Comparison of ENCODE assay signal across 9 cellular contexts in the genomic region with DNA sequence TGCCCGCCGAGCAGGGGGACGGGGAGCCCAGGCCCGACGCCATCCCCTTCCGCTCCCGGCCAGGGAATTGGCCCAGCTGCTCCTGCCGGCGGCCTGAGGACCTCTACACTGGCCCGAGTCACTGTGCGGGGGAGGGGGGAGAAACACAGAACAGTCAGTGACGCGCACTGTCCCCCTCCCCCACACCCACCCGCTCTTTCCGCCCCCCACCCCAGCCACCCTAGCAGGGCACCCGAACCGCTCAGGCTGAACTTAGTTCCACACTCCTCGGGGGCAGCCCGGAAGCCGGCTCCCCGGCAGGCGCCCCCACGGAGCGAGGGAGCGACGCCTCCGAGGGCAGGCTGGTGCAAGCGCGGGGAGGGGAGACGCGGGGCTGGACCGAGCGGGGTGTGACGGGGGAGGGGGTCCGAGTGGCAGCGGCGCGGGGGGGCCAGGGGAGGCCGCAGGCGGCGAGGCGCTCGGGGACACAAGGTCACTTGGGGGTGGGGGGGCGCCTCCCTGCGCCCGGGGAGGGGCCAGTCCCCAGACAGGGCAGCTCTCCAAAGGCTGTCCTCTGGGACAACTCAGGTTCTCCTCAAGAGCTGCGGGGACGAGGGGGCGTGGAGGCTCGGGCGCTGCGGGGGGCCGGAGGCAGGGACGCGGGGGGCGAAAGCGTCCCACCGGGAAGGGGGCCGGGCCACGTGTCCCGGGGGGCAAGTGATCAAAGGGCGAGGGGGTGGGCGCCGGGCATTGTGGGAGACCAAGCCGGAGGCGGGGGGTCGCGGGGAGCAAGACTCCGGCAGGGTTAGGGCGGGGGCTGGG. TPM values are rescaled to one million over a fixed set of nuclear protein-coding genes. Genes with fewer than 3 reads are reported as not detected.
DNase-seq lines count a peak whose midpoint lies in the region; ATAC-seq and TF ChIP-seq lines count a peak whose summit lies in the region.
"Had no signal": no experiment of that assay in that cellular context is flagged by ENCODE, and none has a peak within 500 bp of the region (broad histone marks: within the 10 kb centered on the region; RNA-seq: fewer than 3 reads in every experiment).

No MANE protein-coding gene starts in this region.

- 0% methylated on average over 4 of the region's 70 CpGs for WGBS in right lobe of liver (ENCODE audit: insufficient coverage, low coverage, low lambda C conversion rate, missing lambda C conversion rate)

- H3K9me3 Mint-ChIP-seq in CD4-positive, alpha-beta memory T cell, result peaks cover 0 to 3% (median 0%) of the 10 kb centered on the region in 8 donors

- H3K27ac Mint-ChIP-seq in CD4-positive, alpha-beta memory T cell, result peak overlapping the region; percentile 89 to 98 (median 95)

- intact Hi-C loops in CD4-positive, alpha-beta memory T cell (cut with micrococcal nuclease), result loop anchor here (1.0 to 2.0 kb wide), 5 partner anchors 38 to 246 kb away; a partner anchor contains a TSS
- intact Hi-C loops in colonic mucosa (cut with DNase I), result loop anchor here (5.0 kb wide), 1 partner anchor 34 kb away; no protein-coding TSS in a partner anchor
- intact Hi-C loops in right lobe of liver (cut with DNase I), result no loop called here

- H3K4me3 ChIP-seq in CD4-positive, alpha-beta memory T cell (ENCODE audit: low read length in 2 of 2), result peak overlapping the region; percentile 21 to 62
- peak overlapping the region; percentile 88 for H3K4me3 ChIP-seq in colonic mucosa
- peak overlapping the region; percentile 79 to 85 (median 82) for H3K4me3 ChIP-seq in right lobe of liver

- no peaks in the 10 kb centered on the region for H3K27me3 Mint-ChIP-seq in CD4-positive, alpha-beta memory T cell

- TF ChIP-seq POLR2A in right lobe of liver (IDR thresholded peaks at IDR 0.05), result no peak

- peaks cover 9 to 36% of the 10 kb centered on the region in 2 donors for H3K36me3 Mint-ChIP-seq in CD4-positive, alpha-beta memory T cell

- peak overlapping the region; percentile 86 to 87 for H3K9ac ChIP-seq in colonic mucosa (ENCODE audit: low read depth in 2 of 2, low read length in 2 of 2)

- H3K27me3 ChIP-seq in CD4-positive, alpha-beta memory T cell (ENCODE audit: insufficient read depth, low read length), result no peaks in the 10 kb centered on the region
- H3K27me3 ChIP-seq in colonic mucosa, result no peaks in the 10 kb centered on the region
- H3K27me3 ChIP-seq in right lobe of liver, result no peaks in the 10 kb centered on the region

- H3K9me3 ChIP-seq in CD4-positive, alpha-beta memory T cell (ENCODE audit: control insufficient read depth in 1 of 2, low read length in 2 of 2), result no peaks in the 10 kb centered on the region
- H3K9me3 ChIP-seq in colonic mucosa, result no peaks in the 10 kb centered on the region
- H3K9me3 ChIP-seq in right lobe of liver, result no peaks in the 10 kb centered on the region

- peak overlapping the region in 5 of 8 donors; percentile 91 to 95 (median 93) for H3K4me3 Mint-ChIP-seq in CD4-positive, alpha-beta memory T cell

- peak overlapping the region; percentile 84 for H3K27ac ChIP-seq in CD4-positive, alpha-beta memory T cell (ENCODE audit: low read depth, low read length)
- H3K27ac ChIP-seq in colonic mucosa (peak overlapping the region; percentile 98), right lobe of liver (peak overlapping the region; percentile 85 to 93 (median 86))

- CTCF ChIA-PET in CD4-positive, alpha-beta memory T cell (lab: Charles Lee; ENCODE audit: partially characterized antibody), result interaction anchor here (0.8 to 1.6 kb wide), 6 partner anchors 9 to 160 kb away, joined by 3 to 7 read pairs (median 4); a partner anchor contains a TSS

- peaks cover 38 to 55% (median 47%) of the 10 kb centered on the region in 4 donors for H3K4me1 Mint-ChIP-seq in CD4-positive, alpha-beta memory T cell

- POLR2A ChIA-PET in CD4-positive, alpha-beta memory T cell (lab: Charles Lee; ENCODE audit: partially characterized antibody), result interaction anchor here (0.8 to 4.6 kb wide), 17 partner anchors 8 to 245 kb away, joined by 3 to 27 read pairs (median 7); a partner anchor contains a TSS

- peak; percentile 64 to 82 (median 65) for DNase-seq in CD4-positive, alpha-beta memory T cell
- DNase-seq in HuH-7.5 (ENCODE audit: low spot score) (peak; percentile 59), colonic mucosa (peak; percentile 69), right lobe of liver (peak; percentile 78 to 84 (median 84)), GDM1 (lab: John Stamatoyannopoulos, UW) (no peak)
- peak; percentile 71 for DNase-seq in activated CD4-positive, alpha-beta T cell treated with anti-CD3 and anti-CD28 coated beads for 48 hours
- DNase-seq in stimulated activated CD4-positive, alpha-beta T cell treated with anti-CD3 and anti-CD28 coated beads, TNF-alpha, amount 100 ng/mL, for 24 hours (ENCODE audit: low read depth in 3 of 3), result peak in 2 of 3 experiments; percentile 34 to 61

- ATAC-seq in right lobe of liver (peak; percentile 55 to 70 (median 62)), HG03354 (IDR thresholded peaks at IDR 0.05; ENCODE audit: poor library complexity, severe bottlenecking, unreplicated experiment) (no peak)

- peaks cover 13% of the 10 kb centered on the region for H3K36me3 ChIP-seq in CD4-positive, alpha-beta memory T cell (ENCODE audit: insufficient read depth, low read length)
- H3K36me3 ChIP-seq in colonic mucosa (peaks cover 1% of the 10 kb centered on the region), right lobe of liver (peaks cover 1 to 10% (median 6%) of the 10 kb centered on the region in 4 donors)

- TF ChIP-seq CTCF in colonic mucosa (IDR thresholded peaks at IDR 0.05) (no peak), right lobe of liver (IDR thresholded peaks at IDR 0.05) (no peak)

- H3K4me1 ChIP-seq in CD4-positive, alpha-beta memory T cell (ENCODE audit: insufficient read depth, low read length), result peaks cover 58% of the 10 kb centered on the region
- H3K4me1 ChIP-seq in colonic mucosa (peaks cover 20% of the 10 kb centered on the region), right lobe of liver (peaks cover 0 to 35% (median 11%) of the 10 kb centered on the region in 4 donors)

RNA-seq across cellular contexts. Expression of a gene that starts 0.6 kb away (rescaled TPM):
- 100 to 1,000 TPM; 246 to 255 TPM for total RNA-seq in CD4-positive, alpha-beta memory T cell
- polyA plus RNA-seq in CD4-positive, alpha-beta memory T cell, result 10 to 100 TPM; 13.3 to 64.6 TPM
- total RNA-seq in colonic mucosa (100 to 1,000 TPM; 153 to 199 TPM), right lobe of liver (100 to 1,000 TPM in 1 of 6 experiments, 10 to 100 TPM in 5; 66.7 to 102 (median 82.3) TPM)

RNA-seq across cellular contexts. Expression of a gene that starts 29.2 kb away (rescaled TPM):
- 10 to 100 TPM; 10.2 to 11.1 TPM for total RNA-seq in CD4-positive, alpha-beta memory T cell
- 10 to 100 TPM in 1 of 2 donors, 1 to 10 TPM in 1; 5.4 to 11.9 TPM for polyA plus RNA-seq in CD4-positive, alpha-beta memory T cell
- total RNA-seq in colonic mucosa, result 10 to 100 TPM; 27.0 to 32.7 TPM
- total RNA-seq in right lobe of liver, result 1 to 10 TPM in 1 of 6 experiments, under 1 TPM in 5; 0.31 to 1.5 (median 0.78) TPM
- total RNA-seq: NCI-H460 had no signal

RNA-seq across cellular contexts. Expression of a gene that starts 38.4 kb away (rescaled TPM):
- total RNA-seq in CD4-positive, alpha-beta memory T cell, result 10 to 100 TPM; 87.6 to 87.7 TPM
- 10 to 100 TPM; 15.5 to 43.2 TPM for polyA plus RNA-seq in CD4-positive, alpha-beta memory T cell
- total RNA-seq in colonic mucosa (10 to 100 TPM; 19.1 to 39.6 TPM), right lobe of liver (10 to 100 TPM; 12.6 to 20.1 (median 18.5) TPM)

RNA-seq across cellular contexts. Expression of a gene that starts 40.7 kb away (rescaled TPM):
- 10 to 100 TPM; 13.9 to 16.3 TPM for total RNA-seq in CD4-positive, alpha-beta memory T cell
- polyA plus RNA-seq in CD4-positive, alpha-beta memory T cell, result under 1 TPM in 1 of 2 donors, not detected in 1; 0.25 TPM
- total RNA-seq in colonic mucosa (1 to 10 TPM; 1.6 to 1.9 TPM), right lobe of liver (1 to 10 TPM in 4 of 6 experiments, under 1 TPM in 1, not detected in 1; 0.95 to 3.3 (median 1.7) TPM)

RNA-seq across cellular contexts. Expression of a gene that starts 50.7 kb away (rescaled TPM):
- total RNA-seq in CD4-positive, alpha-beta memory T cell, result 10 to 100 TPM; 58.7 to 60.4 TPM
- polyA plus RNA-seq in CD4-positive, alpha-beta memory T cell, result 10 to 100 TPM in 1 of 2 donors, 1 to 10 TPM in 1; 3.7 to 12.5 TPM
- total RNA-seq in colonic mucosa, result 1 to 10 TPM; 2.5 to 4.1 TPM
- 1 to 10 TPM; 5.5 to 9.3 (median 7.4) TPM for total RNA-seq in right lobe of liver

Comparison
In these comparisons a context has a peak if more than half of its experiments do, and no peak if none do; other contexts are left out.
1. RNA of a gene that starts 29.2 kb away (total RNA-seq): 27.0 to 32.7 TPM in colonic mucosa and 10.2 to 11.1 TPM in CD4-positive, alpha-beta memory T cell; 0.31 to 1.5 TPM in right lobe of liver; every median in the first group is over 4 times any median in the second.
2. intact Hi-C loops: an anchor here in CD4-positive, alpha-beta memory T cell (1.0 to 2.0 kb wide) and colonic mucosa (5.0 kb wide); none called in right lobe of liver.
3. Peak in every context shown above with its lines, with median percentiles within 50 percentile points of each other: H3K27ac ChIP-seq and H3K4me3 ChIP-seq.